ENCODE assay signal across 9 cellular contexts in genomic region chr7:3063016-3063753, GRCh38. TPM values are rescaled to one million over a fixed set of nuclear protein-coding genes. Genes with fewer than 3 reads are reported as not detected.
A peak's percentile ranks its signal among the peaks of the same experiment; 100 is the strongest.
DNase-seq lines count a peak whose midpoint lies in the region; ATAC-seq and TF ChIP-seq lines count a peak whose summit lies in the region.
"Had no signal": no experiment of that assay in that cellular context is flagged by ENCODE, and none has a peak within 500 bp of the region (broad histone marks: within the 10 kb centered on the region; RNA-seq: fewer than 3 reads in every experiment).

No MANE protein-coding gene starts in this region.

- ATAC-seq in CD8-positive, alpha-beta T cell: peak; percentile 85
- peak; percentile 91 for ATAC-seq in GM21619 (IDR thresholded peaks at IDR 0.05; ENCODE audit: unreplicated experiment)
- ATAC-seq in activated naive CD8-positive, alpha-beta T cell treated with anti-CD3 and anti-CD28 coated beads, Interleukin-2, amount 50 U/mL, for 24 hours: peak; percentile 94
- peak; percentile 95 for ATAC-seq in stimulated activated naive CD8-positive, alpha-beta T cell treated with anti-CD3 and anti-CD28 coated beads, Interleukin-15, amount 100 ng/mL, for 72 hours

- peaks cover 54% of the 10 kb centered on the region for H3K4me1 Mint-ChIP-seq in CD8-positive, alpha-beta T cell (ENCODE audit: low read depth)
- H3K4me1 Mint-ChIP-seq in activated naive CD8-positive, alpha-beta T cell treated with anti-CD3 and anti-CD28 coated beads, Interleukin-2, amount 50 U/mL, for 24 hours: peaks cover 77% of the 10 kb centered on the region
- H3K4me1 Mint-ChIP-seq in stimulated activated naive CD8-positive, alpha-beta T cell treated with anti-CD3 and anti-CD28 coated beads, Interleukin-15, amount 100 ng/mL, for 72 hours: peaks cover 80% of the 10 kb centered on the region

- H3K4me1 ChIP-seq in CD8-positive, alpha-beta T cell (ENCODE audit: insufficient read depth, low read length): peaks cover 60% of the 10 kb centered on the region

- POLR2A ChIA-PET in CD8-positive, alpha-beta T cell (lab: Charles Lee): interaction anchor here (0.6 to 9.5 kb wide), 5 partner anchors 25 to 84 kb away, joined by 3 to 67 read pairs (median 4); no protein-coding TSS in a partner anchor

- no peaks in the 10 kb centered on the region for H3K9me3 Mint-ChIP-seq in CD8-positive, alpha-beta T cell
- peaks cover 4% of the 10 kb centered on the region for H3K9me3 Mint-ChIP-seq in activated naive CD8-positive, alpha-beta T cell treated with anti-CD3 and anti-CD28 coated beads, Interleukin-2, amount 50 U/mL, for 24 hours
- no peaks in the 10 kb centered on the region for H3K9me3 Mint-ChIP-seq in stimulated activated naive CD8-positive, alpha-beta T cell treated with anti-CD3 and anti-CD28 coated beads, Interleukin-15, amount 100 ng/mL, for 72 hours

- DNase-seq in CD8-positive, alpha-beta T cell: peak; percentile 19 to 78 (median 62)
- DNase-seq in RPMI8226: peak; percentile 64
- peak; percentile 79 for DNase-seq in activated naive CD8-positive, alpha-beta T cell treated with anti-CD3 and anti-CD28 coated beads, Interleukin-2, amount 50 U/mL, for 24 hours
- DNase-seq in stimulated activated naive CD8-positive, alpha-beta T cell treated with anti-CD3 and anti-CD28 coated beads, Interleukin-15, amount 100 ng/mL, for 72 hours: peak; percentile 70 to 85
- no peak for DNase-seq in AG20443 (ENCODE audit: low spot score)
- no peak for DNase-seq in NCI-H774 (lab: John Stamatoyannopoulos, UW)
- DNase-seq in NCI-H345 (lab: John Stamatoyannopoulos, UW): no peak

- peak overlapping the region; percentile 27 for H3K4me3 ChIP-seq in CD8-positive, alpha-beta T cell (ENCODE audit: low read depth, low read length)

- H3K27ac ChIP-seq in CD8-positive, alpha-beta T cell (ENCODE audit: low read depth, low read length): peak overlapping the region; percentile 41
- H3K27ac ChIP-seq: C4-2B had no signal

- H3K36me3 ChIP-seq in CD8-positive, alpha-beta T cell (ENCODE audit: insufficient read depth, low read length): no peaks in the 10 kb centered on the region

- intact Hi-C loops in CD8-positive, alpha-beta T cell (cut with DNase I, micrococcal nuclease): loop anchor here (1.0 to 10.0 kb wide), 5 partner anchors 19 to 242 kb away; partner anchors contain the start of gene SDK1 (in 1 of the 2)

- peak overlapping the region; percentile 82 for H3K4me3 Mint-ChIP-seq in CD8-positive, alpha-beta T cell
- H3K4me3 Mint-ChIP-seq in activated naive CD8-positive, alpha-beta T cell treated with anti-CD3 and anti-CD28 coated beads, Interleukin-2, amount 50 U/mL, for 24 hours: peak overlapping the region; percentile 50
- H3K4me3 Mint-ChIP-seq in stimulated activated naive CD8-positive, alpha-beta T cell treated with anti-CD3 and anti-CD28 coated beads, Interleukin-15, amount 100 ng/mL, for 72 hours: peak overlapping the region; percentile 75 to 83

- no peaks in the 10 kb centered on the region for H3K9me3 ChIP-seq in CD8-positive, alpha-beta T cell (ENCODE audit: low read length)

- no peak for TF ChIP-seq CTCF in CD8-positive, alpha-beta T cell (IDR thresholded peaks at IDR 0.05)

- CTCF ChIA-PET in CD8-positive, alpha-beta T cell (lab: Charles Lee): interaction anchor here (1.5 to 5.3 kb wide), 2 partner anchors 44 to 93 kb away, joined by 3 to 74 read pairs; no protein-coding TSS in a partner anchor

- peak overlapping the region; percentile 96 for H3K27ac Mint-ChIP-seq in CD8-positive, alpha-beta T cell
- H3K27ac Mint-ChIP-seq in activated naive CD8-positive, alpha-beta T cell treated with anti-CD3 and anti-CD28 coated beads, Interleukin-2, amount 50 U/mL, for 24 hours: peak overlapping the region; percentile 93
- H3K27ac Mint-ChIP-seq in stimulated activated naive CD8-positive, alpha-beta T cell treated with anti-CD3 and anti-CD28 coated beads, Interleukin-15, amount 100 ng/mL, for 72 hours: peak overlapping the region; percentile 45 to 95

- H3K36me3 Mint-ChIP-seq in CD8-positive, alpha-beta T cell: no peaks in the 10 kb centered on the region
- H3K36me3 Mint-ChIP-seq in activated naive CD8-positive, alpha-beta T cell treated with anti-CD3 and anti-CD28 coated beads, Interleukin-2, amount 50 U/mL, for 24 hours (ENCODE audit: low read depth): no peaks in the 10 kb centered on the region

- no peaks in the 10 kb centered on the region for H3K27me3 ChIP-seq in CD8-positive, alpha-beta T cell (ENCODE audit: insufficient read depth, low read length)

- H3K27me3 Mint-ChIP-seq in CD8-positive, alpha-beta T cell (ENCODE audit: low read depth): no peaks in the 10 kb centered on the region
- H3K27me3 Mint-ChIP-seq in activated naive CD8-positive, alpha-beta T cell treated with anti-CD3 and anti-CD28 coated beads, Interleukin-2, amount 50 U/mL, for 24 hours: no peaks in the 10 kb centered on the region
- H3K27me3 Mint-ChIP-seq in stimulated activated naive CD8-positive, alpha-beta T cell treated with anti-CD3 and anti-CD28 coated beads, Interleukin-15, amount 100 ng/mL, for 72 hours: no peaks in the 10 kb centered on the region

RNA-seq across cellular contexts. Expression of gene CARD11, which starts 19.5 kb away (rescaled TPM):
- total RNA-seq in CD8-positive, alpha-beta T cell: 100 to 1,000 TPM; 114 to 117 TPM

Comparison
In these comparisons a context has a peak if more than half of its experiments do, and no peak if none do; other contexts are left out.
1. DNase-seq: peak in CD8-positive, alpha-beta T cell (7 of 7), RPMI8226 (single experiment), activated naive CD8-positive, alpha-beta T cell treated with anti-CD3 and anti-CD28 coated beads, Interleukin-2, amount 50 U/mL, for 24 hours (single experiment) and stimulated activated naive CD8-positive, alpha-beta T cell treated with anti-CD3 and anti-CD28 coated beads, Interleukin-15, amount 100 ng/mL, for 72 hours (2 of 2); none in AG20443 (single experiment), NCI-H774 (single experiment) and NCI-H345 (single experiment).
2. Peak in every context shown above with its lines, with median percentiles within 50 percentile points of each other: ATAC-seq, H3K27ac Mint-ChIP-seq and H3K4me3 Mint-ChIP-seq.